In genomic region chr6:123855493-123855892, GRCh38 we compare ENCODE assay signal across 1 cellular context.
TF ChIP-seq lines count a peak whose summit lies in the region.

No MANE protein-coding gene starts in this region.

TF ChIP-seq in HEK293, 187 proteins besides CTCF, POLR2A, EP300 and RAD21 (continued from another document):
- TF ChIP-seq, protein P1, sequence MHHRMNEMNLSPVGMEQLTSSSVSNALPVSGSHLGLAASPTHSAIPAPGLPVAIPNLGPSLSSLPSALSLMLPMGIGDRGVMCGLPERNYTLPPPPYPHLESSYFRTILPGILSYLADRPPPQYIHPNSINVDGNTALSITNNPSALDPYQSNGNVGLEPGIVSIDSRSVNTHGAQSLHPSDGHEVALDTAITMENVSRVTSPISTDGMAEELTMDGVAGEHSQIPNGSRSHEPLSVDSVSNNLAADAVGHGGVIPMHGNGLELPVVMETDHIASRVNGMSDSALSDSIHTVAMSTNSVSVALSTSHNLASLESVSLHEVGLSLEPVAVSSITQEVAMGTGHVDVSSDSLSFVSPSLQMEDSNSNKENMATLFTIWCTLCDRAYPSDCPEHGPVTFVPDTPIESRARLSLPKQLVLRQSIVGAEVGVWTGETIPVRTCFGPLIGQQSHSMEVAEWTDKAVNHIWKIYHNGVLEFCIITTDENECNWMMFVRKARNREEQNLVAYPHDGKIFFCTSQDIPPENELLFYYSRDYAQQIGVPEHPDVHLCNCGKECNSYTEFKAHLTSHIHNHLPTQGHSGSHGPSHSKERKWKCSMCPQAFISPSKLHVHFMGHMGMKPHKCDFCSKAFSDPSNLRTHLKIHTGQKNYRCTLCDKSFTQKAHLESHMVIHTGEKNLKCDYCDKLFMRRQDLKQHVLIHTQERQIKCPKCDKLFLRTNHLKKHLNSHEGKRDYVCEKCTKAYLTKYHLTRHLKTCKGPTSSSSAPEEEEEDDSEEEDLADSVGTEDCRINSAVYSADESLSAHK (tag by site-specific recombination; IDR thresholded peaks at IDR 0.05): no peak
- TF ChIP-seq YY2 (tag by site-specific recombination; IDR thresholded peaks at IDR 0.05) (0 out of 2 replicates have a peak, but pooled peaks have one; percentile 25), ZNF426 (tag by site-specific recombination; IDR thresholded peaks at IDR 0.05) (no peak), ZNF623 (tag by site-specific recombination; IDR thresholded peaks at IDR 0.05) (no peak), PBX3 (CRISPR knock-in tag; IDR thresholded peaks at IDR 0.05) (no peak), PATZ1 (tag by site-specific recombination; IDR thresholded peaks at IDR 0.05) (no peak), ZNF747 (tag by site-specific recombination; IDR thresholded peaks at IDR 0.05) (no peak), ZNF544 (tag by site-specific recombination; IDR thresholded peaks at IDR 0.05) (no peak), ZBTB17 (tag by site-specific recombination; IDR thresholded peaks at IDR 0.05) (0 out of 2 replicates have a peak, but pooled peaks have one; percentile 21), MZF1 (tag by site-specific recombination; IDR thresholded peaks at IDR 0.05; ENCODE audit: borderline replicate concordance) (0 out of 2 replicates have a peak, but pooled peaks have one; percentile 14), ZNF600 (tag by site-specific recombination; IDR thresholded peaks at IDR 0.05) (no peak)
- TF ChIP-seq, protein P2, sequence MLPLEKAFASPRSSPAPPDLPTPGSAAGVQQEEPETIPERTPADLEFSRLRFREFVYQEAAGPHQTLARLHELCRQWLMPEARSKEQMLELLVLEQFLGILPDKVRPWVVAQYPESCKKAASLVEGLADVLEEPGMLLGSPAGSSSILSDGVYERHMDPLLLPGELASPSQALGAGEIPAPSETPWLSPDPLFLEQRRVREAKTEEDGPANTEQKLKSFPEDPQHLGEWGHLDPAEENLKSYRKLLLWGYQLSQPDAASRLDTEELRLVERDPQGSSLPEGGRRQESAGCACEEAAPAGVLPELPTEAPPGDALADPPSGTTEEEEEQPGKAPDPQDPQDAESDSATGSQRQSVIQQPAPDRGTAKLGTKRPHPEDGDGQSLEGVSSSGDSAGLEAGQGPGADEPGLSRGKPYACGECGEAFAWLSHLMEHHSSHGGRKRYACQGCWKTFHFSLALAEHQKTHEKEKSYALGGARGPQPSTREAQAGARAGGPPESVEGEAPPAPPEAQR (tag by site-specific recombination; IDR thresholded peaks at IDR 0.05): no peak
